ENCODE assay signal across 9 cellular contexts in genomic region chr20:49319204-49319809, GRCh38. TPM values are rescaled to one million over a fixed set of nuclear protein-coding genes. Genes with fewer than 3 reads are reported as not detected.
DNase-seq lines count a peak whose midpoint lies in the region; ATAC-seq and TF ChIP-seq lines count a peak whose summit lies in the region.
"Had no signal": no experiment of that assay in that cellular context is flagged by ENCODE, and none has a peak within 500 bp of the region (broad histone marks: within the 10 kb centered on the region; RNA-seq: fewer than 3 reads in every experiment).

No MANE protein-coding gene starts in this region.

- peaks cover 49% of the 10 kb centered on the region for H3K27me3 Mint-ChIP-seq in activated naive CD4-positive, alpha-beta T cell treated with anti-CD3 and anti-CD28 coated beads for 36 hours (ENCODE audit: low read depth)
- peaks cover 36% of the 10 kb centered on the region for H3K27me3 Mint-ChIP-seq in activated T-helper 17 cell treated with anti-CD3 and anti-CD28 coated beads, Interleukin-2, amount 50 U/mL, for 72 hours

- no peaks in the 10 kb centered on the region for H3K9me3 ChIP-seq in iPS-18a (ENCODE audit: control insufficient read depth, low read depth, low read length)
- H3K9me3 ChIP-seq in suprapubic skin, result no peaks in the 10 kb centered on the region
- no peaks in the 10 kb centered on the region for H3K9me3 ChIP-seq in aorta (ENCODE audit: control insufficient read depth, low read length)
- H3K9me3 ChIP-seq: body of pancreas had no signal

- H3K4me1 Mint-ChIP-seq in activated naive CD4-positive, alpha-beta T cell treated with anti-CD3 and anti-CD28 coated beads for 36 hours (ENCODE audit: low read depth), result peaks cover 23% of the 10 kb centered on the region
- H3K4me1 Mint-ChIP-seq in activated T-helper 17 cell treated with anti-CD3 and anti-CD28 coated beads, Interleukin-2, amount 50 U/mL, for 72 hours, result peaks cover 20% of the 10 kb centered on the region

- peak overlapping the region; percentile 73 for H3K4me3 Mint-ChIP-seq in activated naive CD4-positive, alpha-beta T cell treated with anti-CD3 and anti-CD28 coated beads for 36 hours
- H3K4me3 Mint-ChIP-seq in activated T-helper 17 cell treated with anti-CD3 and anti-CD28 coated beads, Interleukin-2, amount 50 U/mL, for 72 hours, result peak overlapping the region; percentile 85

- no peaks in the 10 kb centered on the region for H3K9me3 Mint-ChIP-seq in activated naive CD4-positive, alpha-beta T cell treated with anti-CD3 and anti-CD28 coated beads for 36 hours
- no peaks in the 10 kb centered on the region for H3K9me3 Mint-ChIP-seq in activated naive CD4-positive, alpha-beta T cell treated with anti-CD3 and anti-CD28 coated beads, Interleukin-2, amount 50 U/mL, for 72 hours
- no peaks in the 10 kb centered on the region for H3K9me3 Mint-ChIP-seq in activated T-helper 17 cell treated with anti-CD3 and anti-CD28 coated beads, Interleukin-2, amount 50 U/mL, for 72 hours

- H3K36me3 ChIP-seq in iPS-18a (ENCODE audit: control insufficient read depth, low read depth, low read length), result no peaks in the 10 kb centered on the region
- no peaks in the 10 kb centered on the region for H3K36me3 ChIP-seq in suprapubic skin
- no peaks in the 10 kb centered on the region for H3K36me3 ChIP-seq in aorta (ENCODE audit: control insufficient read depth in 1 of 2, insufficient read depth in 2 of 2, low read length in 1 of 2)

- no peak overlapping the region for H3K27ac Mint-ChIP-seq in activated naive CD4-positive, alpha-beta T cell treated with anti-CD3 and anti-CD28 coated beads for 36 hours
- no peak overlapping the region for H3K27ac Mint-ChIP-seq in activated naive CD4-positive, alpha-beta T cell treated with anti-CD3 and anti-CD28 coated beads, Interleukin-2, amount 50 U/mL, for 72 hours
- H3K27ac Mint-ChIP-seq in activated T-helper 17 cell treated with anti-CD3 and anti-CD28 coated beads, Interleukin-2, amount 50 U/mL, for 72 hours, result no peak overlapping the region

- H3K27me3 ChIP-seq in iPS-18a (ENCODE audit: control insufficient read depth, insufficient read depth, low read length) (peaks cover 52% of the 10 kb centered on the region), suprapubic skin (peaks cover 59% of the 10 kb centered on the region), aorta (ENCODE audit: control insufficient read depth in 1 of 2, insufficient read depth in 2 of 2, low read length in 1 of 2) (peaks cover 0 to 1% of the 10 kb centered on the region in 2 donors)

- H3K4me1 ChIP-seq in iPS-18a (ENCODE audit: control insufficient read depth, low read depth, low read length) (peaks cover 5% of the 10 kb centered on the region), suprapubic skin (peaks cover 17% of the 10 kb centered on the region), aorta (ENCODE audit: control insufficient read depth in 1 of 2, insufficient read depth in 2 of 2, low read length in 2 of 2) (no peaks in the 10 kb centered on the region)

- no peak for TF ChIP-seq POLR2A in suprapubic skin (IDR thresholded peaks at IDR 0.05)

- WGBS in suprapubic skin, result 20% methylated on average over 25 of the region's 25 CpGs
- WGBS in aorta, 2 donors, result 14 to 19% methylated on average over 25 of the region's 25 CpGs

- no peaks in the 10 kb centered on the region for H3K36me3 Mint-ChIP-seq in activated naive CD4-positive, alpha-beta T cell treated with anti-CD3 and anti-CD28 coated beads for 36 hours (ENCODE audit: low read depth)
- peaks cover 0 to 5% of the 10 kb centered on the region in 2 donors for H3K36me3 Mint-ChIP-seq in activated naive CD4-positive, alpha-beta T cell treated with anti-CD3 and anti-CD28 coated beads, Interleukin-2, amount 50 U/mL, for 72 hours
- no peaks in the 10 kb centered on the region for H3K36me3 Mint-ChIP-seq in activated T-helper 17 cell treated with anti-CD3 and anti-CD28 coated beads, Interleukin-2, amount 50 U/mL, for 72 hours (ENCODE audit: low read depth)

- no peak overlapping the region for H3K9ac ChIP-seq in iPS-18a (ENCODE audit: low read length)

- H3K27ac ChIP-seq in iPS-18a (ENCODE audit: low read length), result no peak overlapping the region
- H3K27ac ChIP-seq in suprapubic skin, result no peak overlapping the region
- H3K27ac ChIP-seq in aorta (ENCODE audit: low read depth in 1 of 2, low read length in 2 of 2), result no peak overlapping the region
- H3K27ac ChIP-seq: body of pancreas had no signal

- H3K4me3 ChIP-seq in iPS-18a (ENCODE audit: low read length), result peak overlapping the region; percentile 69
- peak overlapping the region; percentile 36 for H3K4me3 ChIP-seq in suprapubic skin
- no peak overlapping the region for H3K4me3 ChIP-seq in aorta (ENCODE audit: low read length in 2 of 2)
- H3K4me3 ChIP-seq: body of pancreas had no signal

- ATAC-seq in activated naive CD4-positive, alpha-beta T cell treated with anti-CD3 and anti-CD28 coated beads, Interleukin-2, amount 50 U/mL, for 72 hours, result no peak
- ATAC-seq in activated T-helper 17 cell treated with anti-CD3 and anti-CD28 coated beads, Interleukin-2, amount 50 U/mL, for 72 hours (replicated peaks), result no peak
- ATAC-seq in HG03354 (IDR thresholded peaks at IDR 0.05; ENCODE audit: poor library complexity, severe bottlenecking, unreplicated experiment) (no peak), aorta (ENCODE audit: low FRiP score) (no peak)
- ATAC-seq: body of pancreas had no signal

- TF ChIP-seq EP300 in suprapubic skin (IDR thresholded peaks at IDR 0.05), result no peak

- CTCF ChIA-PET in activated naive CD4-positive, alpha-beta T cell treated with anti-CD3 and anti-CD28 coated beads for 36 hours (lab: Charles Lee), result interaction anchor here (1.3 to 3.5 kb wide), 2 partner anchors 14 to 75 kb away, joined by 4 to 16 read pairs; no protein-coding TSS in a partner anchor

- intact Hi-C loops in activated naive CD4-positive, alpha-beta T cell treated with anti-CD3 and anti-CD28 coated beads for 36 hours (cut with micrococcal nuclease), result no loop called here
- intact Hi-C loops in aorta (cut with DNase I), result no loop called here

- TF ChIP-seq CTCF in suprapubic skin (IDR thresholded peaks at IDR 0.05), result no peak

- no peak for DNase-seq in activated naive CD4-positive, alpha-beta T cell treated with anti-CD3 and anti-CD28 coated beads for 36 hours
- DNase-seq in activated naive CD4-positive, alpha-beta T cell treated with anti-CD3 and anti-CD28 coated beads, Interleukin-2, amount 50 U/mL, for 72 hours (ENCODE audit: low spot score in 2 of 2), result no peak
- DNase-seq in suprapubic skin (ENCODE audit: low spot score in 2 of 2) (no peak), ecto neural progenitor cell (ENCODE audit: low spot score) (no peak), aorta (no peak)
- DNase-seq: body of pancreas had no signal

RNA-seq across cellular contexts. Expression of gene ZNFX1, which starts 41.5 kb away (rescaled TPM):
- total RNA-seq in activated naive CD4-positive, alpha-beta T cell treated with anti-CD3 and anti-CD28 coated beads for 36 hours, result 10 to 100 TPM; 18.2 to 19.0 TPM
- 10 to 100 TPM; 31.2 to 36.6 TPM for total RNA-seq in activated naive CD4-positive, alpha-beta T cell treated with anti-CD3 and anti-CD28 coated beads, Interleukin-2, amount 50 U/mL, for 72 hours
- total RNA-seq in activated T-helper 17 cell treated with anti-CD3 and anti-CD28 coated beads, Interleukin-2, amount 50 U/mL, for 72 hours, result 10 to 100 TPM; 32.8 to 54.9 TPM
- total RNA-seq in suprapubic skin (10 to 100 TPM; 25.9 to 36.1 (median 33.2) TPM), aorta (10 to 100 TPM; 48.7 to 59.4 TPM)
- polyA plus RNA-seq in aorta, result 10 to 100 TPM; 10.4 to 22.3 TPM

Comparison
In these comparisons a context has a peak if more than half of its experiments do, and no peak if none do; other contexts are left out.
1. H3K4me3 ChIP-seq: peak in iPS-18a (single experiment) and suprapubic skin (single experiment); none in aorta (0 of 2).